ENCODE assay signal across 8 cellular contexts in the genomic region with DNA sequence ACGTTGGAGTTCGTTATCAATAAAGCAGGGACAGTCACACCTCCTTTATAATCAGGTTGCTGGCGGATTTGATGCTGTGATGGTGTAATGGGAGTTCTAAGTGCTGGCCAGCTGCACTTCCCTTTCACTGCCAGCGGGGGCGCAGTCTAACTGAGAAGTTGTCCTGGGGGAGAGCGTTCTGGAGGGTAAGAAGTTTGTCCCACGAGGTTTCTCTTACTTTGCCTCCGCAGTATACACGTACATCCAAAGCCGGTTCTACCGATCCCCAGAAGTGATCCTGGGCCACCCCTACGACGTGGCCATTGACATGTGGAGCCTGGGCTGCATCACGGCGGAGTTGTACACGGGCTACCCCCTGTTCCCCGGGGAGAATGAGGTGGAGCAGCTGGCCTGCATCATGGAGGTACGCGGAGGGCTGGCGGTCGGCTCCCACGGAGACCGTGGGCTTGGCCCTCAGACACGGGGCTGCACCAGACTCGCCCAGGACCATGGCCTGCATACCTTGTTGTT. TPM values are rescaled to one million over a fixed set of nuclear protein-coding genes. Genes with fewer than 3 reads are reported as not detected.
DNase-seq lines count a peak whose midpoint lies in the region; ATAC-seq, FAIRE-seq and TF ChIP-seq lines count a peak whose summit lies in the region.

No MANE protein-coding gene starts in this region.

- no peaks in the 10 kb centered on the region for H3K27me3 ChIP-seq in bronchial epithelial cell (ENCODE audit: control insufficient read depth, insufficient read depth, low read length)
- no peaks in the 10 kb centered on the region for H3K27me3 ChIP-seq in spleen (replicated peaks in 1 of 7)

- no peaks in the 10 kb centered on the region for H3K36me3 Mint-ChIP-seq in immature natural killer cell

- FAIRE-seq in bronchial epithelial cell (lab: Jason Lieb, UNC) = no peak

- DNase-seq in AG04449 (ENCODE audit: low read depth, low spot score) = peak; percentile 52
- peak; percentile 21 for DNase-seq in NCI-H2171 (lab: John Stamatoyannopoulos, UW)
- DNase-seq in bronchial epithelial cell (ENCODE audit: low read depth) = peak; percentile 87
- DNase-seq in immature natural killer cell = peak; percentile 68 to 74 (median 70)
- DNase-seq in spleen = peak; percentile 93

- H3K4me3 ChIP-seq in AG04449 (ENCODE audit: low read depth, low read length) (peak overlapping the region; percentile 78), WI38 (ENCODE audit: low read depth, low read length) (peak overlapping the region; percentile 91), bronchial epithelial cell (ENCODE audit: low read depth, low read length) (peak overlapping the region; percentile 78), spleen (peak overlapping the region; percentile 60 to 88 (median 78))

- peak; percentile 75 for ATAC-seq in GM18520 (IDR thresholded peaks at IDR 0.05; ENCODE audit: unreplicated experiment)
- peak; percentile 93 for ATAC-seq in HG03064 (IDR thresholded peaks at IDR 0.05; ENCODE audit: low read depth, unreplicated experiment)

- peaks cover 0 to 11% (median 0%) of the 10 kb centered on the region in 3 donors for H3K27me3 Mint-ChIP-seq in immature natural killer cell (ENCODE audit: low read depth in 3 of 3)

- CTCF ChIA-PET in AG04449 (lab: Yijun Ruan, JAX) = interaction anchor here (0.8 to 4.6 kb wide), 15 partner anchors 9 to 280 kb away, joined by 3 to 21 read pairs (median 6); no protein-coding TSS in a partner anchor

- peaks cover 20 to 33% of the 10 kb centered on the region in 2 donors for H3K4me1 Mint-ChIP-seq in immature natural killer cell

- H3K27ac ChIP-seq in spleen = peak overlapping the region in 7 of 8 donors; percentile 67 to 84 (median 76)

- peak; percentile 96 for TF ChIP-seq CTCF in AG04449 (IDR thresholded peaks at IDR 0.05; ENCODE audit: insufficient read depth, low read length, missing control alignments)
- peak; percentile 100 for TF ChIP-seq CTCF in WI38 (IDR thresholded peaks at IDR 0.05; ENCODE audit: low read depth, low read length)
- TF ChIP-seq CTCF in bronchial epithelial cell (IDR thresholded peaks at IDR 0.05; ENCODE audit: insufficient read depth, low read length, severe bottlenecking) = peak; percentile 98
- TF ChIP-seq CTCF in spleen (IDR thresholded peaks at IDR 0.05 in 8 of 11, conservative IDR thresholded peaks at IDR 0.05 in 3 of 11) = peak; percentile 90 to 98 (median 97)

- no peaks in the 10 kb centered on the region for H3K9me3 Mint-ChIP-seq in immature natural killer cell

- intact Hi-C loops in spleen (cut with DNase I; ENCODE audit: low total_unique reads) = loop anchor here (5.0 to 10.0 kb wide), 2 partner anchors 62 to 150 kb away; no protein-coding TSS in a partner anchor

- peaks cover 2% of the 10 kb centered on the region for H3K36me3 ChIP-seq in bronchial epithelial cell (ENCODE audit: control insufficient read depth, insufficient read depth, low read length)
- peaks cover 0 to 32% (median 5%) of the 10 kb centered on the region in 6 donors for H3K36me3 ChIP-seq in spleen

- peak overlapping the region; percentile 76 to 96 (median 92) for H3K27ac Mint-ChIP-seq in immature natural killer cell

- H3K9me3 ChIP-seq in spleen = no peaks in the 10 kb centered on the region

- POLR2A ChIA-PET in AG04449 (lab: Yijun Ruan, JAX) = interaction anchor here (0.7 kb wide), 1 partner anchor 44 kb away, joined by 6 read pairs; a partner anchor contains a TSS

- peaks cover 10 to 30% (median 19%) of the 10 kb centered on the region in 6 donors for H3K4me1 ChIP-seq in spleen

- 1 to 9% (median 2%) methylated on average over 17 to 25 of the region's 25 CpGs for WGBS in spleen, 5 donors

- H3K4me3 Mint-ChIP-seq in immature natural killer cell = peak overlapping the region; percentile 95 to 100 (median 98)

- TF ChIP-seq POLR2A in spleen (IDR thresholded peaks at IDR 0.05) = no peak

RNA-seq across cellular contexts. Expression of a gene that starts 42.7 kb away (rescaled TPM):
- total RNA-seq in bronchial epithelial cell (20.0 and 57.7 TPM in 2 replicates), spleen (10 to 100 TPM; 32.4 to 46.1 (median 42.0) TPM)
- polyA plus RNA-seq in immature natural killer cell (10 to 100 TPM; 31.8 to 41.1 (median 36.9) TPM), spleen (10 to 100 TPM; 54.7 to 69.6 (median 55.6) TPM)

RNA-seq across cellular contexts. Expression of a gene that starts 44.1 kb away (rescaled TPM):
- 0.53 and 2.0 TPM in 2 replicates for total RNA-seq in bronchial epithelial cell
- polyA plus RNA-seq in immature natural killer cell = 1 to 10 TPM in 1 of 3 donors, under 1 TPM in 1, not detected in 1; 0.11 to 2.0 TPM
- 1 to 10 TPM in 5 of 7 donors, under 1 TPM in 2; 0.39 to 2.4 (median 1.6) TPM for total RNA-seq in spleen
- polyA plus RNA-seq in spleen = 1 to 10 TPM in 1 of 3 donors, under 1 TPM in 2; 0.59 to 1.6 (median 0.76) TPM

RNA-seq across cellular contexts. Expression of a gene that starts 44.2 kb away (rescaled TPM):
- total RNA-seq in bronchial epithelial cell = 31.6 and 36.9 TPM in 2 replicates
- polyA plus RNA-seq in immature natural killer cell = 100 to 1,000 TPM; 148 to 267 (median 201) TPM
- 10 to 100 TPM; 34.8 to 91.0 (median 74.8) TPM for total RNA-seq in spleen
- 10 to 100 TPM; 38.8 to 54.0 (median 50.3) TPM for polyA plus RNA-seq in spleen

Comparison
In these comparisons a context has a peak if more than half of its experiments do, and no peak if none do; other contexts are left out.
1. Peak in every context shown above with its lines: DNase-seq, ATAC-seq, H3K4me3 ChIP-seq and H3K27ac ChIP-seq.
2. DNase-seq: peak in every context shown above with its lines; median percentile 93 in spleen; 87 in bronchial epithelial cell; 70 in immature natural killer cell; 52 in AG04449; 21 in NCI-H2171.